In the genomic region with DNA sequence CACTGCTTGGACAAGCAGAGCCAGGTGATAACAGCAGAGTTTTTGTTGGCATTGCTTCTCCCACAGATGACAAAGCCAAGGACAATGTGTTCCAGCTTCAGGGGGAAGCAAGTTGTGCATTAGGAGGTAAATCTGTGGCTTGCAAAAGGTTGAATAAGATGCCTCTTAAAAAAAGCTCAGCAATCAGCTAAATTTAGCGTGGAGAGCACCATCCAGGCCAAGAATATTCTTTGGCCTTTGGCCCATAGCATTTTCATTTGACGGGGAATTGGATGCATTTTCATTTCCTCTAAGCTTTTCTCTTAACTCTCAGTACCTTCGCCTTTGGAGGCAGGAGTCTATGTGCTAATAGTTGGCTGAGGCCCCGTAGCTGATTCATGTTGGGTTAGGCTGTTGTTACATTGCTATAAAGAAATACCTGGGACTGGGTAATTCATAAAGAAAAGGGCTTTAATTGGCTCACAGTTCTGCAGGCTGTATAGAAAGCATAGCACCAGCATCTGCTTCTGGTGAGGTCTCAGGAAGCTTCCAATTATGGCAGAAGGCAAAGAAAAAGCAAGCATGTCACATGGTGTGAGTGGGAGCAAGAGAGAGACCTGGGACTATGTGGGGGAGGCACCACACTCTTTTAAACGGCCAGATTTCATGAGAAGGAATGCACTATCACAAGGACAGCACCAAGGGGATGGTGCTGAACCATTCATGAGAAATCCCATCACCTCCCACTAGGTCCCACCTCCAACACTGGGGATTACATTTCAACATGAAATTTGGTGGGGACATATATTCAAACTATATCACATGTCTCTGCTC, we compare ENCODE assay signal across 12 cellular contexts.
DNase-seq lines count a peak whose midpoint lies in the region; ATAC-seq and TF ChIP-seq lines count a peak whose summit lies in the region.
"Had no signal": no experiment of that assay in that cellular context is flagged by ENCODE, and none has a peak within 500 bp of the region (broad histone marks: within the 10 kb centered on the region; RNA-seq: fewer than 3 reads in every experiment).

No MANE protein-coding gene starts in this region.

- no peaks in the 10 kb centered on the region for H3K27me3 ChIP-seq in SJCRH30
- H3K27me3 ChIP-seq in esophagus squamous epithelium: no peaks in the 10 kb centered on the region

- TF ChIP-seq CTCF in C4-2B (conservative IDR thresholded peaks at IDR 0.05): no peak
- TF ChIP-seq CTCF in esophagus squamous epithelium (IDR thresholded peaks at IDR 0.05): no peak
- no peak for TF ChIP-seq CTCF in omental fat pad (IDR thresholded peaks at IDR 0.05)

- H3K27ac ChIP-seq in C4-2B: peak overlapping the region; percentile 50; the same call in 1 of the 2 replicates
- peak overlapping the region; percentile 24; the same call in 1 of the 2 replicates for H3K27ac ChIP-seq in SJCRH30
- H3K27ac ChIP-seq in esophagus squamous epithelium: peak overlapping the region; percentile 16 to 45 (median 24)

- H3K4me1 ChIP-seq in SJCRH30: no peaks in the 10 kb centered on the region
- peaks cover 6 to 25% (median 7%) of the 10 kb centered on the region in 3 donors for H3K4me1 ChIP-seq in esophagus squamous epithelium

- intact Hi-C loops in esophagus squamous epithelium (cut with DNase I): no loop called here

- TF ChIP-seq POLR2A in esophagus squamous epithelium (IDR thresholded peaks at IDR 0.05): no peak

- H3K9me3 ChIP-seq in SJCRH30 (replicated peaks) (no peaks in the 10 kb centered on the region), esophagus squamous epithelium (no peaks in the 10 kb centered on the region)

- DNase-seq in SJCRH30: peak; percentile 11 to 50
- no peak for DNase-seq in esophagus squamous epithelium (lab: John Stamatoyannopoulos, UW)
- DNase-seq in omental fat pad (ENCODE audit: low spot score): peak; percentile 31
- no peak for DNase-seq in 8988T
- DNase-seq: activated CD4-positive, alpha-beta T cell treated with anti-CD3 and anti-CD28 coated beads, Interleukin-2, amount 50 U/mL, for 1 hour; NCI-H2081; T-helper 1 cell had no signal

- peak; percentile 94 for ATAC-seq in omental fat pad (ENCODE audit: low FRiP score)
- ATAC-seq in HG02798 (IDR thresholded peaks at IDR 0.05; ENCODE audit: poor library complexity, unreplicated experiment): no peak
- ATAC-seq in HG02852 (IDR thresholded peaks at IDR 0.05; ENCODE audit: unreplicated experiment): no peak
- ATAC-seq in GM18909 (IDR thresholded peaks at IDR 0.05; ENCODE audit: poor library complexity, unreplicated experiment): no peak
- ATAC-seq: left lobe of liver had no signal

- H3K36me3 ChIP-seq in SJCRH30: no peaks in the 10 kb centered on the region
- H3K36me3 ChIP-seq in esophagus squamous epithelium: no peaks in the 10 kb centered on the region

- no peak overlapping the region for H3K4me3 ChIP-seq in SJCRH30
- no peak overlapping the region for H3K4me3 ChIP-seq in esophagus squamous epithelium

- WGBS in esophagus squamous epithelium, 2 donors: 23 to 24% methylated on average over 5 of the region's 5 CpGs

Comparison
In these comparisons a context has a peak if more than half of its experiments do, and no peak if none do; other contexts are left out.
1. DNase-seq: peak in SJCRH30 (2 of 2) and omental fat pad (single experiment); none in esophagus squamous epithelium (single experiment) and 8988T (single experiment).
2. Peak in every context shown above with its lines, with median percentiles within 50 percentile points of each other: H3K27ac ChIP-seq.